Comparison of ENCODE assay signal across 14 cellular contexts in genomic region chr5:142817031-142817430, GRCh38. TPM values are rescaled to one million over a fixed set of nuclear protein-coding genes. Genes with fewer than 3 reads are reported as not detected.
A peak's percentile ranks its signal among the peaks of the same experiment; 100 is the strongest.
DNase-seq lines count a peak whose midpoint lies in the region; ATAC-seq and TF ChIP-seq lines count a peak whose summit lies in the region.
"Had no signal": no experiment of that assay in that cellular context is flagged by ENCODE, and none has a peak within 500 bp of the region (broad histone marks: within the 10 kb centered on the region; RNA-seq: fewer than 3 reads in every experiment).

No MANE protein-coding gene starts in this region.

- H3K9me3 Mint-ChIP-seq in Calu3 (ENCODE audit: low read depth, unreplicated experiment), result no peaks in the 10 kb centered on the region
- no peaks in the 10 kb centered on the region for H3K9me3 Mint-ChIP-seq in osteocyte (ENCODE audit: unreplicated experiment)
- H3K9me3 Mint-ChIP-seq: activated naive CD4-positive, alpha-beta T cell treated with anti-CD3 and anti-CD28 coated beads, Interleukin-2, amount 10 ng/mL, durations not matched to agents 7 days and 5 days had no signal

- peak overlapping the region in 1 of 2 donors; percentile 82 for H3K9ac ChIP-seq in colonic mucosa (ENCODE audit: low read depth in 2 of 2, low read length in 2 of 2)
- H3K9ac ChIP-seq: KMS-11 had no signal

- H3K9me3 ChIP-seq in colonic mucosa (no peaks in the 10 kb centered on the region), MG63 (no peaks in the 10 kb centered on the region)

- peak overlapping the region; percentile 84 for H3K27ac ChIP-seq in C4-2B
- H3K27ac ChIP-seq in colonic mucosa, result peak overlapping the region; percentile 74
- H3K27ac ChIP-seq: KMS-11 had no signal

- no TSS peak for BruUV-seq in Calu3 (replicated peaks; lab: Mats Ljungman, UMichigan)

- intact Hi-C loops in Calu3 (cut with micrococcal nuclease; ENCODE audit: unreplicated experiment) (no loop called here), colonic mucosa (cut with DNase I) (no loop called here)

- peaks cover 28% of the 10 kb centered on the region for H3K4me1 ChIP-seq in colonic mucosa

- H3K4me3 ChIP-seq in colonic mucosa (no peak overlapping the region), MG63 (no peak overlapping the region)

- peak overlapping the region; percentile 2 for H3K4me3 Mint-ChIP-seq in Calu3 (ENCODE audit: low read depth, unreplicated experiment)
- no peak overlapping the region for H3K4me3 Mint-ChIP-seq in osteocyte (ENCODE audit: unreplicated experiment)
- H3K4me3 Mint-ChIP-seq: activated naive CD4-positive, alpha-beta T cell treated with anti-CD3 and anti-CD28 coated beads, Interleukin-2, amount 10 ng/mL, durations not matched to agents 7 days and 5 days; neural crest cell had no signal

- DNase-seq in Calu3 (no peak), colonic mucosa (no peak), osteocyte (ENCODE audit: extremely low spot score, unreplicated experiment) (no peak), NCI-H524 (lab: John Stamatoyannopoulos, UW) (no peak), MG63 (no peak)
- DNase-seq: activated CD4-positive, alpha-beta T cell treated with anti-CD3 and anti-CD28 coated beads, Interleukin-2, amount 50 U/mL, for 1 hour; activated naive CD4-positive, alpha-beta T cell treated with anti-CD3 and anti-CD28 coated beads, Interleukin-2, amount 10 ng/mL, durations not matched to agents 7 days and 5 days; NCI-H1092 treated with DMSO at 0.1 percent for 48 hours; NCI-H82; stimulated activated CD4-positive, alpha-beta T cell treated with anti-CD3 and anti-CD28 coated beads, Interleukin-4, amount 100 ng/mL, for 1 hour had no signal

- no peak for ATAC-seq in GM18909 (IDR thresholded peaks at IDR 0.05; ENCODE audit: poor library complexity, unreplicated experiment)

- H3K36me3 ChIP-seq in colonic mucosa (no peaks in the 10 kb centered on the region), MG63 (no peaks in the 10 kb centered on the region)

- H3K27me3 Mint-ChIP-seq in Calu3 (ENCODE audit: unreplicated experiment), result no peaks in the 10 kb centered on the region
- no peaks in the 10 kb centered on the region for H3K27me3 Mint-ChIP-seq in osteocyte (ENCODE audit: unreplicated experiment)
- H3K27me3 Mint-ChIP-seq: activated naive CD4-positive, alpha-beta T cell treated with anti-CD3 and anti-CD28 coated beads, Interleukin-2, amount 10 ng/mL, durations not matched to agents 7 days and 5 days had no signal

- CTCF ChIA-PET in Calu3 (lab: Charles Lee), result interaction anchor here (0.8 kb wide), 1 partner anchor 44 kb away, joined by 3 read pairs; no protein-coding TSS in a partner anchor

- H3K27me3 ChIP-seq in colonic mucosa, result no peaks in the 10 kb centered on the region
- no peaks in the 10 kb centered on the region for H3K27me3 ChIP-seq in MG63

- peaks cover 14% of the 10 kb centered on the region for H3K36me3 Mint-ChIP-seq in Calu3 (ENCODE audit: insufficient read depth, unreplicated experiment)
- H3K36me3 Mint-ChIP-seq in osteocyte (ENCODE audit: unreplicated experiment), result no peaks in the 10 kb centered on the region

- H3K4me1 Mint-ChIP-seq in Calu3 (ENCODE audit: low read depth, unreplicated experiment) (peaks cover 72% of the 10 kb centered on the region), osteocyte (ENCODE audit: unreplicated experiment) (peaks cover 51% of the 10 kb centered on the region)

- H3K27ac Mint-ChIP-seq in Calu3 (ENCODE audit: unreplicated experiment) (peak overlapping the region; percentile 19), osteocyte (ENCODE audit: unreplicated experiment) (peak overlapping the region; percentile 12)
- H3K27ac Mint-ChIP-seq: activated naive CD4-positive, alpha-beta T cell treated with anti-CD3 and anti-CD28 coated beads, Interleukin-2, amount 10 ng/mL, durations not matched to agents 7 days and 5 days had no signal

- no peak for TF ChIP-seq CTCF in C4-2B (conservative IDR thresholded peaks at IDR 0.05)
- TF ChIP-seq CTCF in Calu3 (IDR thresholded peaks at IDR 0.05; ENCODE audit: unreplicated experiment), result no peak
- no peak for TF ChIP-seq CTCF in colonic mucosa (IDR thresholded peaks at IDR 0.05)
- no peak for TF ChIP-seq CTCF in osteocyte (IDR thresholded peaks at IDR 0.05)

RNA-seq across cellular contexts. Expression of gene ARHGAP26, which starts 46.9 kb away (rescaled TPM):
- total RNA-seq in Calu3 (2022) (112 and 118 TPM in 2 replicates), colonic mucosa (10 to 100 TPM; 59.1 to 74.0 TPM), osteocyte (14.1 and 15.1 TPM in 2 replicates)
- 1.3 and 9.5 TPM in 2 replicates for total RNA-seq in MG63 (2014; rRNA removed; shearing (Covaris generic); ENCODE audit: low replicate concordance)
